In genomic region chr2:207284556-207285450, GRCh38 we compare ENCODE assay signal across 24 cellular contexts.
DNase-seq lines count a peak whose midpoint lies in the region; ATAC-seq and TF ChIP-seq lines count a peak whose summit lies in the region.
"Had no signal": no experiment of that assay in that cellular context is flagged by ENCODE, and none has a peak within 500 bp of the region (broad histone marks: within the 10 kb centered on the region; RNA-seq: fewer than 3 reads in every experiment).

No MANE protein-coding gene starts in this region.

- peaks cover 14 to 17% (median 16%) of the 10 kb centered on the region in 3 donors for H3K4me1 Mint-ChIP-seq in CD8-positive, alpha-beta memory T cell

- peak overlapping the region in 1 of 7 donors; percentile 28 for H3K4me3 Mint-ChIP-seq in CD8-positive, alpha-beta memory T cell
- H3K4me3 Mint-ChIP-seq: activated CD4-positive, alpha-beta T cell treated with anti-CD3 and anti-CD28 coated beads, Interleukin-2, amount 10 ng/mL, durations not matched to agents 24 days and 14 days; activated naive CD4-positive, alpha-beta T cell treated with anti-CD3 and anti-CD28 coated beads for 36 hours; natural killer cell treated with Interleukin-12 subunit alpha and Interleukin-12 subunit beta and Interleukin-15 and Interleukin-18, amount 100 ng/mL, for 72 hours had no signal

- H3K9me3 ChIP-seq in IMR-90 (ENCODE audit: control insufficient read depth, insufficient read depth, low read length): no peaks in the 10 kb centered on the region
- no peaks in the 10 kb centered on the region for H3K9me3 ChIP-seq in mesenchymal stem cell (ENCODE audit: control insufficient read depth, low read length)
- H3K9me3 ChIP-seq in CD8-positive, alpha-beta memory T cell (ENCODE audit: low read length): no peaks in the 10 kb centered on the region
- H3K9me3 ChIP-seq: ascending aorta, Peyer's patch, spleen had no signal

- no peaks in the 10 kb centered on the region for H3K36me3 Mint-ChIP-seq in CD8-positive, alpha-beta memory T cell
- H3K36me3 Mint-ChIP-seq: natural killer cell treated with Interleukin-12 subunit alpha and Interleukin-12 subunit beta and Interleukin-15 and Interleukin-18, amount 100 ng/mL, for 72 hours had no signal

- no peak overlapping the region for H2AK9ac ChIP-seq in IMR-90 (replicated peaks; ENCODE audit: low read depth, low read length, poor library complexity)

- no peaks in the 10 kb centered on the region for H3K27me3 ChIP-seq in IMR-90 (ENCODE audit: control insufficient read depth, insufficient read depth, low read length)
- no peaks in the 10 kb centered on the region for H3K27me3 ChIP-seq in mesenchymal stem cell (ENCODE audit: control insufficient read depth in 1 of 2, insufficient read depth in 1 of 2, low read length in 2 of 2)
- H3K27me3 ChIP-seq in CD8-positive, alpha-beta memory T cell (ENCODE audit: insufficient read depth, low read length, poor library complexity, severe bottlenecking): no peaks in the 10 kb centered on the region
- H3K27me3 ChIP-seq: ascending aorta, Peyer's patch, spleen had no signal

- H4K5ac ChIP-seq in IMR-90 (ENCODE audit: low read depth, low read length): no peak overlapping the region

- no peaks in the 10 kb centered on the region for H3K9me3 Mint-ChIP-seq in CD8-positive, alpha-beta memory T cell
- H3K9me3 Mint-ChIP-seq: activated naive CD4-positive, alpha-beta T cell treated with anti-CD3 and anti-CD28 coated beads for 36 hours; natural killer cell treated with Interleukin-12 subunit alpha and Interleukin-12 subunit beta and Interleukin-15 and Interleukin-18, amount 100 ng/mL, for 72 hours had no signal

- H3K27me3 Mint-ChIP-seq in CD8-positive, alpha-beta memory T cell: peaks cover 4 to 5% of the 10 kb centered on the region in 2 donors
- H3K27me3 Mint-ChIP-seq: activated CD4-positive, alpha-beta T cell treated with anti-CD3 and anti-CD28 coated beads, Interleukin-2, amount 10 ng/mL, durations not matched to agents 24 days and 14 days had no signal

- dilution Hi-C loops in IMR-90 (cut with HindIII; ENCODE audit: low sequenced_read_pairs, unreplicated experiment): no loop called here

- H3K27ac ChIP-seq in IMR-90 (ENCODE audit: insufficient read depth, low read length) (no peak overlapping the region), VCaP (peak overlapping the region; percentile 69), mesenchymal stem cell (ENCODE audit: low read length, poor library complexity, severe bottlenecking) (no peak overlapping the region)
- H3K27ac ChIP-seq in CD8-positive, alpha-beta memory T cell (ENCODE audit: low read depth, low read length): no peak overlapping the region
- H3K27ac ChIP-seq: ascending aorta, Peyer's patch, spleen had no signal

- peak; percentile 40 for ATAC-seq in IMR-90 (ENCODE audit: low read depth)
- ATAC-seq in GM18519 (IDR thresholded peaks at IDR 0.05; ENCODE audit: low FRiP score, unreplicated experiment): no peak
- ATAC-seq: natural killer cell treated with Interleukin-12 subunit alpha and Interleukin-12 subunit beta and Interleukin-15 and Interleukin-18, amount 100 ng/mL, for 72 hours had no signal

- CTCF ChIA-PET in IMR-90 (lab: Yijun Ruan, JAX): interaction anchor here (1.1 to 1.3 kb wide), 2 partner anchors 18 to 46 kb away, joined by 3 to 4 read pairs; no protein-coding TSS in a partner anchor
- CTCF ChIA-PET in CD8-positive, alpha-beta memory T cell (lab: Charles Lee): interaction anchor here (1.4 kb wide), 1 partner anchor 23 kb away, joined by 3 read pairs; no protein-coding TSS in a partner anchor

- no peak overlapping the region for H3K14ac ChIP-seq in IMR-90 (replicated peaks; ENCODE audit: low read depth, low read length)
- H3K14ac ChIP-seq in mesenchymal stem cell (ENCODE audit: low read length in 2 of 2): no peak overlapping the region

- H2BK5ac ChIP-seq in IMR-90 (ENCODE audit: low read depth, low read length, poor library complexity, severe bottlenecking) (no peak overlapping the region), mesenchymal stem cell (ENCODE audit: low read depth, low read length, poor library complexity, severe bottlenecking) (no peak overlapping the region)

- H3K4me2 ChIP-seq in IMR-90 (ENCODE audit: low read depth, low read length) (peak overlapping the region; percentile 56; the same call in 1 of the 2 replicates), mesenchymal stem cell (ENCODE audit: low read length, poor library complexity, severe bottlenecking) (no peak overlapping the region)

- no peak overlapping the region for H2AFZ ChIP-seq in IMR-90 (replicated peaks; ENCODE audit: low read length, poor library complexity)
- H2AFZ ChIP-seq in mesenchymal stem cell (ENCODE audit: low read depth, low read length): no peak overlapping the region

- no peaks in the 10 kb centered on the region for H4K20me1 ChIP-seq in IMR-90 (ENCODE audit: insufficient read depth, low read length)

- H3K56ac ChIP-seq in IMR-90 (ENCODE audit: extremely low read depth, insufficient read depth, low read length): no peak overlapping the region

- H4K8ac ChIP-seq in IMR-90 (ENCODE audit: low read depth in 2 of 2, low read length in 2 of 2) (no peak overlapping the region), mesenchymal stem cell (ENCODE audit: low read length) (no peak overlapping the region)

- H2BK20ac ChIP-seq in IMR-90 (ENCODE audit: low read depth, low read length): no peak overlapping the region

- H3K4ac ChIP-seq in IMR-90 (ENCODE audit: low read depth, low read length) (no peak overlapping the region), mesenchymal stem cell (ENCODE audit: low read depth in 1 of 2, low read length in 2 of 2) (no peak overlapping the region)

- intact Hi-C loops in IMR-90 (cut with micrococcal nuclease): no loop called here

- H3K79me1 ChIP-seq in IMR-90 (ENCODE audit: low read depth in 1 of 2, low read length in 2 of 2): no peaks in the 10 kb centered on the region
- H3K79me1 ChIP-seq in mesenchymal stem cell (replicated peaks; ENCODE audit: low read length, poor library complexity, severe bottlenecking): no peaks in the 10 kb centered on the region

- TF ChIP-seq POLR2A in IMR-90 (IDR thresholded peaks at IDR 0.05; ENCODE audit: low read depth, low read length): no peak

- H3K18ac ChIP-seq in IMR-90 (ENCODE audit: low read depth, low read length): no peak overlapping the region
- peak overlapping the region in 1 of 2 experiments; percentile 37 for H3K18ac ChIP-seq in mesenchymal stem cell (ENCODE audit: low read depth in 1 of 2, low read length in 2 of 2)

- H3K9ac ChIP-seq in IMR-90 (ENCODE audit: low read depth, low read length) (no peak overlapping the region), mesenchymal stem cell (ENCODE audit: low read length) (no peak overlapping the region)

- H2BK15ac ChIP-seq in IMR-90 (ENCODE audit: low read depth, low read length) (no peak overlapping the region), mesenchymal stem cell (ENCODE audit: low read depth, poor library complexity, severe bottlenecking) (no peak overlapping the region)

- H2BK120ac ChIP-seq in IMR-90 (ENCODE audit: low read depth, low read length): no peak overlapping the region
- no peak overlapping the region for H2BK120ac ChIP-seq in mesenchymal stem cell (ENCODE audit: low read depth, low read length)

- H3K4me3 ChIP-seq in IMR-90 (ENCODE audit: insufficient read depth, low read depth, low read length) (no peak overlapping the region), mesenchymal stem cell (ENCODE audit: insufficient read depth in 1 of 2, low read depth in 1 of 2, low read length in 2 of 2) (no peak overlapping the region)
- H3K4me3 ChIP-seq in CD8-positive, alpha-beta memory T cell (ENCODE audit: low read length): no peak overlapping the region
- H3K4me3 ChIP-seq: ascending aorta, Peyer's patch, spleen had no signal

- WGBS in IMR-90 (ENCODE audit: extremely low coverage in 2 of 2, insufficient read length in 1 of 2), 2 experiments: no CpG with 5 or more reads among the region's 4 CpGs
- 92% methylated on average over 4 of the region's 4 CpGs for WGBS in mesenchymal stem cell

- no peak overlapping the region for H2AK5ac ChIP-seq in IMR-90 (ENCODE audit: low read depth, low read length)
- H2AK5ac ChIP-seq in mesenchymal stem cell (ENCODE audit: low read length, severe bottlenecking): no peak overlapping the region

- TF ChIP-seq CTCF in IMR-90 (conservative IDR thresholded peaks at IDR 0.05; ENCODE audit: low read depth, low read length) (no peak), VCaP (conservative IDR thresholded peaks at IDR 0.05) (no peak)

- H3K36me3 ChIP-seq in IMR-90 (ENCODE audit: control insufficient read depth, insufficient read depth, low read length): no peaks in the 10 kb centered on the region
- H3K36me3 ChIP-seq in mesenchymal stem cell (ENCODE audit: control insufficient read depth in 1 of 2, insufficient read depth in 2 of 2, low read depth in 1 of 2, low read length in 2 of 2): no peaks in the 10 kb centered on the region
- no peaks in the 10 kb centered on the region for H3K36me3 ChIP-seq in CD8-positive, alpha-beta memory T cell (ENCODE audit: insufficient read depth, low read length)
- H3K36me3 ChIP-seq: ascending aorta, Peyer's patch, spleen had no signal

- H3K23ac ChIP-seq in IMR-90 (ENCODE audit: low read depth, low read length) (no peak overlapping the region), mesenchymal stem cell (ENCODE audit: low read length in 2 of 2) (no peak overlapping the region)

- in situ Hi-C loops in IMR-90 (cut with MboI; ENCODE audit: low sequenced_read_pairs): no loop called here

- peaks cover 4% of the 10 kb centered on the region; the same call in 1 of the 2 replicates for H3K9me1 ChIP-seq in IMR-90 (ENCODE audit: insufficient read depth, low read length)

- H3K4me1 ChIP-seq in IMR-90 (ENCODE audit: control insufficient read depth, insufficient read depth, low read length) (peaks cover 9% of the 10 kb centered on the region), mesenchymal stem cell (ENCODE audit: control insufficient read depth, insufficient read depth, low read depth, low read length) (no peaks in the 10 kb centered on the region)
- H3K4me1 ChIP-seq in CD8-positive, alpha-beta memory T cell (ENCODE audit: insufficient read depth, low read length): peaks cover 12% of the 10 kb centered on the region
- H3K4me1 ChIP-seq: ascending aorta, Peyer's patch had no signal

- DNase-seq in NCI-H2171 treated with DMSO at 0.1 percent for 48 hours (lab: John Stamatoyannopoulos, UW): peak; percentile 10
- no peak for DNase-seq in NCI-H2171 (lab: John Stamatoyannopoulos, UW)
- DNase-seq in IMR-90: peak; percentile 24
- DNase-seq in mesenchymal stem cell: peak; percentile 33
- DNase-seq in NCI-H2107 treated with DMSO at 0.1 percent for 48 hours (lab: John Stamatoyannopoulos, UW; ENCODE audit: unreplicated experiment): no peak
- no peak for DNase-seq in CD8-positive, alpha-beta memory T cell
- DNase-seq: 8988T; activated CD4-positive, alpha-beta T cell treated with anti-CD3 and anti-CD28 coated beads, Interleukin-2, amount 10 ng/mL, durations not matched to agents 24 days and 14 days; C1 segment of cervical spinal cord; DMS53; H7; mesendoderm; MM.1S; NCI-H1930; NCI-H748 treated with DMSO at 0.1 percent for 48 hours; Peyer's patch; spleen; stimulated activated CD8-positive, alpha-beta memory T cell treated with anti-CD3 and anti-CD28 coated beads, Interleukin-4, amount 100 ng/mL, for 48 hours had no signal

- no TSS peak for BruUV-seq in IMR-90 (replicated peaks; lab: Mats Ljungman, UMichigan)

- POLR2A ChIA-PET in IMR-90 (lab: Charles Lee; ENCODE audit: unreplicated experiment): no interaction called here
- POLR2A ChIA-PET in CD8-positive, alpha-beta memory T cell (lab: Charles Lee): no interaction called here

- no peak for TF ChIP-seq RAD21 in IMR-90 (IDR thresholded peaks at IDR 0.05; ENCODE audit: low read length)

- H2BK12ac ChIP-seq in mesenchymal stem cell (ENCODE audit: low read length in 2 of 2): no peak overlapping the region

- peak overlapping the region in 1 of 8 donors; percentile 21 for H3K27ac Mint-ChIP-seq in CD8-positive, alpha-beta memory T cell
- H3K27ac Mint-ChIP-seq: activated naive CD4-positive, alpha-beta T cell treated with anti-CD3 and anti-CD28 coated beads for 36 hours; natural killer cell treated with Interleukin-12 subunit alpha and Interleukin-12 subunit beta and Interleukin-15 and Interleukin-18, amount 100 ng/mL, for 72 hours; progenitor cell of endocrine pancreas had no signal

- H4K91ac ChIP-seq in IMR-90 (ENCODE audit: insufficient read depth, low read depth, low read length): no peak overlapping the region
- H4K91ac ChIP-seq in mesenchymal stem cell (ENCODE audit: low read length): no peak overlapping the region

Comparison
In these comparisons a context has a peak if more than half of its experiments do, and no peak if none do; other contexts are left out.
1. DNase-seq: peak in NCI-H2171 treated with DMSO at 0.1 percent for 48 hours (single experiment), IMR-90 (single experiment) and mesenchymal stem cell (single experiment); none in NCI-H2171 (single experiment), NCI-H2107 treated with DMSO at 0.1 percent for 48 hours (single experiment) and CD8-positive, alpha-beta memory T cell (0 of 5).